In genomic region chr3:14151471-14152083, GRCh38 we compare ENCODE assay signal across 1 cellular context.
TF ChIP-seq lines count a peak whose summit lies in the region.

No MANE protein-coding gene starts in this region.

TF ChIP-seq in HepG2, 621 proteins besides CTCF, POLR2A, EP300 and RAD21:
- TF ChIP-seq ZFP36L1 (CRISPR knock-in tag; IDR thresholded peaks at IDR 0.05) (no peak), MLXIP (CRISPR knock-in tag; IDR thresholded peaks at IDR 0.05; ENCODE audit: borderline replicate concordance) (no peak), HNF4A (CRISPR knock-in tag; IDR thresholded peaks at IDR 0.05) (no peak), SMAD3 (CRISPR knock-in tag; IDR thresholded peaks at IDR 0.05) (no peak), CBX1 (IDR thresholded peaks at IDR 0.05; ENCODE audit: low read depth) (no peak), ZNF629 (CRISPR knock-in tag; conservative IDR thresholded peaks at IDR 0.05) (peak; percentile 80)
TF ChIP-seq in HepG2: peak in this region for 1.
